Comparison of ENCODE assay signal across 18 cellular contexts in the genomic region with DNA sequence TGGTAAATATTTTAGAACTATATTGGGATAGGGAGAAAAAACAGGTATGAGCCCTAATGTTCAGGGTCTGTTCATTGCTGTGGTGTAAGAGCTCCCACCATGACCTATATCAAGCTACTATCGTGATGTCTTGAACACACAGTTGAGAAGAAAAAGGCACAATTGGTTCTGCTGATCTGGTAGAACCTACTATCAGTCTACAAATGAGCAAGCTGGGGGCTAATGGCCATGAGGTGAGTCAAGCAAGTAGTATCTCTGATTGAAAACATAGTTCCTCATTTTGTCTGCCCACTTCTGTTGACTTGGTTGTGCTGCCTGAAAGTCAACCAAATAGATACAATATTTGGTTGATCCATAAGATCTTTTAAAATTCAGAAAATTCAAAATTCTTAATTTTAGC.
DNase-seq lines count a peak whose midpoint lies in the region; ATAC-seq and TF ChIP-seq lines count a peak whose summit lies in the region.
"Had no signal": no experiment of that assay in that cellular context is flagged by ENCODE, and none has a peak within 500 bp of the region (broad histone marks: within the 10 kb centered on the region; RNA-seq: fewer than 3 reads in every experiment).

No MANE protein-coding gene starts in this region.

- ATAC-seq in GM18868 (IDR thresholded peaks at IDR 0.05; ENCODE audit: unreplicated experiment), result peak; percentile 61
- peak; percentile 62 for ATAC-seq in HG02610 (IDR thresholded peaks at IDR 0.05; ENCODE audit: unreplicated experiment)
- ATAC-seq in HG03520 (IDR thresholded peaks at IDR 0.05; ENCODE audit: unreplicated experiment), result peak; percentile 49
- peak; percentile 70 to 78 for ATAC-seq in stimulated activated naive B cell treated with anti-CD40 and anti-IgM and Interleukin-4, amounts not matched to agents 10 μg/mL and 1 μg/mL and 100 μg/mL, for 72 hours (replicated peaks)
- no peak for ATAC-seq in HG03097 (IDR thresholded peaks at IDR 0.05; ENCODE audit: low FRiP score, unreplicated experiment)
- ATAC-seq: K562 had no signal

- TF ChIP-seq CTCF in esophagus muscularis mucosa (IDR thresholded peaks at IDR 0.05) (no peak), brain microvascular endothelial cell (IDR thresholded peaks at IDR 0.05; ENCODE audit: low read depth, low read length, missing control alignments) (no peak)

- TF ChIP-seq EP300 in esophagus muscularis mucosa (IDR thresholded peaks at IDR 0.05), result no peak

- in situ Hi-C loops in brain microvascular endothelial cell (cut with HindIII; ENCODE audit: low pct_ligation_motif_present, low sequenced_read_pairs), result no loop called here

- H3K27ac ChIP-seq in esophagus muscularis mucosa (replicated peaks in 1 of 4) (no peak overlapping the region), brain microvascular endothelial cell (no peak overlapping the region)
- H3K27ac ChIP-seq: C4-2B had no signal

- no peak for DNase-seq in stimulated activated naive B cell treated with anti-CD40 and anti-IgM and Interleukin-4, amounts not matched to agents 10 μg/mL and 1 μg/mL and 100 μg/mL, for 72 hours
- no peak for DNase-seq in esophagus muscularis mucosa (ENCODE audit: extremely low spot score)
- no peak for DNase-seq in brain microvascular endothelial cell
- DNase-seq: DMS 273 treated with DMSO at 0.1 percent for 48 hours, GF-D8, MV-4-11, NCI-H1417, NCI-H1930, NCI-H510A, NCI-H774, SW 1271 had no signal

- H3K27ac Mint-ChIP-seq in stimulated activated naive B cell treated with anti-CD40 and anti-IgM and Interleukin-4, amounts not matched to agents 10 μg/mL and 1 μg/mL and 100 μg/mL, for 72 hours, result no peak overlapping the region

- intact Hi-C loops in esophagus muscularis mucosa (cut with DNase I), result no loop called here

- 74% methylated on average over 1 of the region's 1 CpG for WGBS in esophagus muscularis mucosa

- H3K27me3 ChIP-seq in esophagus muscularis mucosa (no peaks in the 10 kb centered on the region), brain microvascular endothelial cell (replicated peaks) (no peaks in the 10 kb centered on the region)

- H3K4me3 Mint-ChIP-seq in stimulated activated naive B cell treated with anti-CD40 and anti-IgM and Interleukin-4, amounts not matched to agents 10 μg/mL and 1 μg/mL and 100 μg/mL, for 72 hours, result no peak overlapping the region

- no peak for TF ChIP-seq POLR2A in esophagus muscularis mucosa (IDR thresholded peaks at IDR 0.05; ENCODE audit: low read depth)

- H3K36me3 Mint-ChIP-seq in stimulated activated naive B cell treated with anti-CD40 and anti-IgM and Interleukin-4, amounts not matched to agents 10 μg/mL and 1 μg/mL and 100 μg/mL, for 72 hours, result no peaks in the 10 kb centered on the region

- H3K27me3 Mint-ChIP-seq in stimulated activated naive B cell treated with anti-CD40 and anti-IgM and Interleukin-4, amounts not matched to agents 10 μg/mL and 1 μg/mL and 100 μg/mL, for 72 hours, result peaks cover 0 to 4% of the 10 kb centered on the region in 2 donors

- no peaks in the 10 kb centered on the region for H3K4me1 ChIP-seq in esophagus muscularis mucosa
- H3K4me1 ChIP-seq: HAP-1 had no signal

- H3K9me3 Mint-ChIP-seq in stimulated activated naive B cell treated with anti-CD40 and anti-IgM and Interleukin-4, amounts not matched to agents 10 μg/mL and 1 μg/mL and 100 μg/mL, for 72 hours, result no peaks in the 10 kb centered on the region

- H3K4me1 Mint-ChIP-seq in stimulated activated naive B cell treated with anti-CD40 and anti-IgM and Interleukin-4, amounts not matched to agents 10 μg/mL and 1 μg/mL and 100 μg/mL, for 72 hours, result peaks cover 5 to 8% of the 10 kb centered on the region in 2 donors

- no peaks in the 10 kb centered on the region for H3K9me3 ChIP-seq in esophagus muscularis mucosa
- H3K9me3 ChIP-seq: HAP-1 had no signal

- H3K4me3 ChIP-seq in esophagus muscularis mucosa, result no peak overlapping the region
- no peak overlapping the region for H3K4me3 ChIP-seq in brain microvascular endothelial cell (ENCODE audit: low read depth, low read length)
- H3K4me3 ChIP-seq: HAP-1, K562 had no signal

- H3K36me3 ChIP-seq in esophagus muscularis mucosa, result no peaks in the 10 kb centered on the region
- no peaks in the 10 kb centered on the region for H3K36me3 ChIP-seq in brain microvascular endothelial cell (replicated peaks)
- H3K36me3 ChIP-seq: HAP-1 had no signal
